ENCODE assay signal across 8 cellular contexts in genomic region chr16:69112285-69113129, GRCh38. TPM values are rescaled to one million over a fixed set of nuclear protein-coding genes. Genes with fewer than 3 reads are reported as not detected.
A peak's percentile ranks its signal among the peaks of the same experiment; 100 is the strongest.
DNase-seq lines count a peak whose midpoint lies in the region; ATAC-seq and TF ChIP-seq lines count a peak whose summit lies in the region.

No MANE protein-coding gene starts in this region.

- no peak overlapping the region for H3K4me3 ChIP-seq in epithelial cell of proximal tubule (ENCODE audit: low read depth, low read length)
- peak overlapping the region; percentile 10 for H3K4me3 ChIP-seq in neural cell (ENCODE audit: low read length)

- TF ChIP-seq CTCF in epithelial cell of proximal tubule (conservative IDR thresholded peaks at IDR 0.05; ENCODE audit: low read depth, low read length), result peak; percentile 86
- peak; percentile 58 for TF ChIP-seq CTCF in neural cell (IDR thresholded peaks at IDR 0.05; ENCODE audit: poor library complexity, severe bottlenecking)

- H3K36me3 ChIP-seq in neural cell (ENCODE audit: insufficient read depth, low read length), result peaks cover 11% of the 10 kb centered on the region

- TF ChIP-seq RAD21 in neural cell (conservative IDR thresholded peaks at IDR 0.05), result no peak

- no peaks in the 10 kb centered on the region for H3K9me2 ChIP-seq in neural cell (ENCODE audit: insufficient read depth, low read length)

- TF ChIP-seq EP300 in neural cell (conservative IDR thresholded peaks at IDR 0.05; ENCODE audit: poor library complexity, severe bottlenecking), result no peak

- H3K9me3 ChIP-seq in neural cell (ENCODE audit: low read length), result no peaks in the 10 kb centered on the region

- no peaks in the 10 kb centered on the region for H4K20me1 ChIP-seq in neural cell (ENCODE audit: insufficient read depth)

- no peak for ATAC-seq in GM19351 (IDR thresholded peaks at IDR 0.05; ENCODE audit: unreplicated experiment)
- no peak for ATAC-seq in HG03139 (IDR thresholded peaks at IDR 0.05; ENCODE audit: unreplicated experiment)

- peaks cover 39% of the 10 kb centered on the region for H3K79me2 ChIP-seq in neural cell (replicated peaks; ENCODE audit: insufficient read depth, low read length)

- H3K9ac ChIP-seq in neural cell (ENCODE audit: low read length), result no peak overlapping the region

- no peak overlapping the region for H3K4me2 ChIP-seq in neural cell (ENCODE audit: low read length)

- DNase-seq in NOMO-1 (lab: John Stamatoyannopoulos, UW; ENCODE audit: unreplicated experiment in 2 of 2) (peak; percentile 20 to 42), NOMO-1 treated with DMSO at 0.1 percent for 48 hours (lab: John Stamatoyannopoulos, UW; ENCODE audit: unreplicated experiment) (no peak), MV-4-11 (lab: John Stamatoyannopoulos, UW) (peak; percentile 19), epithelial cell of proximal tubule (ENCODE audit: low read depth) (no peak)
- peak; percentile 71 to 73 for DNase-seq in activated CD4-positive, alpha-beta T cell treated with anti-CD3 and anti-CD28 coated beads, Interleukin-2, amount 50 U/mL, for 48 hours

- H3K27ac ChIP-seq in neural cell (ENCODE audit: low read length), result no peak overlapping the region

- no peaks in the 10 kb centered on the region for H3K27me3 ChIP-seq in neural cell (ENCODE audit: insufficient read depth, low read depth, low read length)

- H2AFZ ChIP-seq in neural cell (ENCODE audit: low read depth, low read length), result no peak overlapping the region

- H3F3A ChIP-seq in neural cell (ENCODE audit: insufficient read depth, low read length, poor library complexity, severe bottlenecking), result peaks cover 3% of the 10 kb centered on the region

TF ChIP-seq in neural cell, 6 proteins besides CTCF, POLR2A, EP300 and RAD21:
- TF ChIP-seq MXI1 (conservative IDR thresholded peaks at IDR 0.05; ENCODE audit: poor library complexity, severe bottlenecking), result no peak
- TF ChIP-seq TAF1 (IDR thresholded peaks at IDR 0.05; ENCODE audit: low read depth), result no peak
- TF ChIP-seq EZH2 (IDR thresholded peaks at IDR 0.05; ENCODE audit: borderline replicate concordance, insufficient read depth, low read length, poor library complexity, severe bottlenecking), result no peak
- TF ChIP-seq REST (IDR thresholded peaks at IDR 0.05; ENCODE audit: borderline replicate concordance), result no peak
- TF ChIP-seq SMC3 (conservative IDR thresholded peaks at IDR 0.05; ENCODE audit: poor library complexity), result no peak
- TF ChIP-seq POLR2AphosphoS5 (IDR thresholded peaks at IDR 0.05), result no peak

RNA-seq across cellular contexts. Expression of gene HAS3, which starts 7.1 kb away (rescaled TPM):
- 14.0 and 16.4 TPM in 2 replicates for total RNA-seq in epithelial cell of proximal tubule
- 12.5 and 30.1 TPM in 2 replicates for polyA plus RNA-seq in neural cell
- polyA minus RNA-seq in neural cell, result 29.0 and 38.2 TPM in 2 replicates

RNA-seq across cellular contexts. Expression of gene CHTF8, which starts 19.9 kb away (rescaled TPM):
- total RNA-seq in epithelial cell of proximal tubule, result 47.4 and 53.7 TPM in 2 replicates
- 109 and 133 TPM in 2 replicates for polyA plus RNA-seq in neural cell
- polyA minus RNA-seq in neural cell, result 100 and 119 TPM in 2 replicates

RNA-seq across cellular contexts. Expression of gene UTP4, which starts 19.9 kb away (rescaled TPM):
- 16.3 and 41.0 TPM in 2 replicates for total RNA-seq in epithelial cell of proximal tubule
- polyA plus RNA-seq in neural cell, result 18.5 and 23.6 TPM in 2 replicates
- polyA minus RNA-seq in neural cell, result 30.6 and 35.1 TPM in 2 replicates

Comparison
In these comparisons a context has a peak if more than half of its experiments do, and no peak if none do; other contexts are left out.
1. DNase-seq: peak in NOMO-1 (2 of 2), MV-4-11 (single experiment) and activated CD4-positive, alpha-beta T cell treated with anti-CD3 and anti-CD28 coated beads, Interleukin-2, amount 50 U/mL, for 48 hours (2 of 2); none in NOMO-1 treated with DMSO at 0.1 percent for 48 hours (single experiment) and epithelial cell of proximal tubule (single experiment).